ENCODE assay signal across 22 cellular contexts in genomic region chr15:95958417-95958816, GRCh38.
DNase-seq lines count a peak whose midpoint lies in the region; TF ChIP-seq lines count a peak whose summit lies in the region.
"Had no signal": no experiment of that assay in that cellular context is flagged by ENCODE, and none has a peak within 500 bp of the region (broad histone marks: within the 10 kb centered on the region; RNA-seq: fewer than 3 reads in every experiment).

No MANE protein-coding gene starts in this region.

- no peak overlapping the region for H2AFZ ChIP-seq in hepatocyte
- H2AFZ ChIP-seq in PC-9, result no peak overlapping the region

- TF ChIP-seq CTCF in breast epithelium (IDR thresholded peaks at IDR 0.05) (no peak), hepatocyte (IDR thresholded peaks at IDR 0.05; ENCODE audit: poor library complexity) (no peak), vagina (IDR thresholded peaks at IDR 0.05) (no peak), PC-9 (conservative IDR thresholded peaks at IDR 0.05) (no peak), GM20000 (IDR thresholded peaks at IDR 0.05; ENCODE audit: extremely low read depth, missing control alignments) (no peak)

- in situ Hi-C loops in T47D (cut with HindIII; ENCODE audit: low pct_unique_long_range_greater_than_20kb, low sequenced_read_pairs), result no loop called here

- H3K36me3 ChIP-seq in breast epithelium (no peaks in the 10 kb centered on the region), hepatocyte (replicated peaks; ENCODE audit: insufficient read depth, low read depth) (no peaks in the 10 kb centered on the region), vagina (no peaks in the 10 kb centered on the region), PC-9 (ENCODE audit: low read depth) (no peaks in the 10 kb centered on the region)
- H3K36me3 ChIP-seq: BLaER1 had no signal

- intact Hi-C loops in breast epithelium (cut with DNase I; ENCODE audit: low total_unique reads) (no loop called here), vagina (cut with DNase I) (no loop called here), PC-9 (cut with micrococcal nuclease; ENCODE audit: unreplicated experiment) (no loop called here)

- H3K4me1 ChIP-seq in breast epithelium, result no peaks in the 10 kb centered on the region
- no peaks in the 10 kb centered on the region for H3K4me1 ChIP-seq in hepatocyte (ENCODE audit: insufficient read depth)
- no peaks in the 10 kb centered on the region for H3K4me1 ChIP-seq in vagina
- H3K4me1 ChIP-seq in PC-9 (replicated peaks; ENCODE audit: insufficient read depth), result no peaks in the 10 kb centered on the region
- H3K4me1 ChIP-seq: BLaER1 had no signal

- H3K4me3 ChIP-seq in breast epithelium (no peak overlapping the region), hepatocyte (no peak overlapping the region), vagina (no peak overlapping the region), PC-9 (no peak overlapping the region)
- H3K4me3 ChIP-seq: BLaER1 had no signal

- H3K9me3 ChIP-seq in breast epithelium (peaks cover 3 to 20% of the 10 kb centered on the region in 2 donors), hepatocyte (ENCODE audit: low read depth) (no peaks in the 10 kb centered on the region), vagina (peaks cover 5% of the 10 kb centered on the region), PC-9 (ENCODE audit: insufficient read depth, low read depth) (no peaks in the 10 kb centered on the region)
- H3K9me3 ChIP-seq: BLaER1, SK-N-SH had no signal

- H3K9me2 ChIP-seq in hepatocyte (replicated peaks; ENCODE audit: insufficient read depth) (no peaks in the 10 kb centered on the region), PC-9 (ENCODE audit: insufficient read depth) (no peaks in the 10 kb centered on the region)
- H3K9me2 ChIP-seq: SK-N-SH had no signal

- H3K79me2 ChIP-seq in hepatocyte (no peaks in the 10 kb centered on the region), PC-9 (ENCODE audit: low read depth) (no peaks in the 10 kb centered on the region)

- peak; percentile 18 to 82 for DNase-seq in T47D (ENCODE audit: low read depth in 1 of 2, low spot score in 1 of 2)
- no peak for DNase-seq in breast epithelium (ENCODE audit: low spot score in 2 of 2)
- DNase-seq in NCI-H524 (lab: John Stamatoyannopoulos, UW), result peak; percentile 90 to 98
- peak; percentile 8 for DNase-seq in hepatocyte (ENCODE audit: low spot score)
- no peak for DNase-seq in vagina (ENCODE audit: extremely low spot score in 2 of 2)
- DNase-seq in PC-9, result no peak
- DNase-seq in NCI-H526 (lab: John Stamatoyannopoulos, UW), result no peak
- DNase-seq in GM20000 (ENCODE audit: low spot score), result no peak
- DNase-seq: CD4-positive, alpha-beta T cell; COR-L47; DMS53; HCEC 1CT; Kasumi-1; MV-4-11; NCI-H1105; NCI-H1436 treated with DMSO at 0.1 percent for 48 hours; NCI-H187 treated with DMSO at 0.1 percent for 48 hours; NCI-H2227 treated with DMSO at 0.1 percent for 48 hours; NCI-H774; SK-N-SH; SW 1271 had no signal

- H3K27ac ChIP-seq in breast epithelium (no peak overlapping the region), hepatocyte (peak overlapping the region; percentile 28), vagina (peak overlapping the region; percentile 12), PC-9 (no peak overlapping the region)
- H3K27ac ChIP-seq: BLaER1 had no signal

- WGBS in hepatocyte (ENCODE audit: low lambda C conversion rate, missing lambda C conversion rate), result 47% methylated on average over 5 of the region's 5 CpGs

- no peaks in the 10 kb centered on the region for H3F3A ChIP-seq in PC-9 (ENCODE audit: insufficient read depth, low read depth)

- no peak for TF ChIP-seq POLR2A in breast epithelium (IDR thresholded peaks at IDR 0.05)
- TF ChIP-seq POLR2A in vagina (IDR thresholded peaks at IDR 0.05), result no peak

- H3K27me3 ChIP-seq in breast epithelium (no peaks in the 10 kb centered on the region), hepatocyte (no peaks in the 10 kb centered on the region), vagina (no peaks in the 10 kb centered on the region), PC-9 (ENCODE audit: insufficient read depth, low read depth) (no peaks in the 10 kb centered on the region)
- H3K27me3 ChIP-seq: BLaER1 had no signal

- H4K20me1 ChIP-seq in hepatocyte (ENCODE audit: insufficient read depth, poor library complexity, severe bottlenecking) (no peaks in the 10 kb centered on the region), PC-9 (ENCODE audit: insufficient read depth) (no peaks in the 10 kb centered on the region)
- H4K20me1 ChIP-seq: BLaER1 had no signal

- POLR2A ChIA-PET in PC-9 (lab: Charles Lee; ENCODE audit: unreplicated experiment), result no interaction called here

- CTCF ChIA-PET in PC-9 (lab: Charles Lee), result no interaction called here

- H3K4me2 ChIP-seq in hepatocyte (no peak overlapping the region), PC-9 (no peak overlapping the region)
- H3K4me2 ChIP-seq: BLaER1, SK-N-SH had no signal

- no TSS peak for BruUV-seq in PC-9 (replicated peaks; lab: Mats Ljungman, UMichigan)

Comparison
In these comparisons a context has a peak if more than half of its experiments do, and no peak if none do; other contexts are left out.
1. DNase-seq: peak in T47D (2 of 2), NCI-H524 (2 of 2) and hepatocyte (single experiment); none in breast epithelium (0 of 2), vagina (0 of 2), PC-9 (0 of 2), NCI-H526 (0 of 2) and GM20000 (single experiment).
2. H3K27ac ChIP-seq: peak in hepatocyte (single experiment) and vagina (single experiment); none in breast epithelium (0 of 2) and PC-9 (single experiment).